In genomic region chr7:30472081-30472770, GRCh38 we compare ENCODE assay signal across 13 cellular contexts. TPM values are rescaled to one million over a fixed set of nuclear protein-coding genes. Genes with fewer than 3 reads are reported as not detected.
DNase-seq lines count a peak whose midpoint lies in the region; ATAC-seq and TF ChIP-seq lines count a peak whose summit lies in the region.
"Had no signal": no experiment of that assay in that cellular context is flagged by ENCODE, and none has a peak within 500 bp of the region (broad histone marks: within the 10 kb centered on the region; RNA-seq: fewer than 3 reads in every experiment).

No MANE protein-coding gene starts in this region.

- DNase-seq in activated naive CD8-positive, alpha-beta T cell treated with anti-CD3 and anti-CD28 coated beads for 36 hours, result no peak
- DNase-seq in brain microvascular endothelial cell, result no peak
- DNase-seq in tibial artery, result no peak
- no peak for DNase-seq in NOMO-1 treated with dmso at 0.1 percent for 144 hours (lab: John Stamatoyannopoulos, UW; ENCODE audit: unreplicated experiment)
- DNase-seq in posterior cingulate gyrus, result no peak
- DNase-seq: ACHN; activated CD4-positive, alpha-beta T cell treated with anti-CD3 and anti-CD28 coated beads, Interleukin-2, amount 50 U/mL, for 4 hours; effector memory CD4-positive, alpha-beta T cell; NCI-H1417 treated with DMSO at 0.1 percent for 48 hours had no signal

- H3K27ac Mint-ChIP-seq in activated naive CD8-positive, alpha-beta T cell, result peak overlapping the region; percentile 41
- H3K27ac Mint-ChIP-seq in activated naive CD8-positive, alpha-beta T cell treated with anti-CD3 and anti-CD28 coated beads for 36 hours, result no peak overlapping the region

- intact Hi-C loops in tibial artery (cut with DNase I; ENCODE audit: low total_unique reads) (no loop called here), posterior cingulate gyrus (cut with DNase I) (no loop called here)

- H3K9me3 Mint-ChIP-seq in activated naive CD8-positive, alpha-beta T cell (ENCODE audit: low read depth), result no peaks in the 10 kb centered on the region
- H3K9me3 Mint-ChIP-seq in activated naive CD8-positive, alpha-beta T cell treated with anti-CD3 and anti-CD28 coated beads for 36 hours, result no peaks in the 10 kb centered on the region

- peaks cover 32 to 51% of the 10 kb centered on the region in 2 donors for H3K4me1 ChIP-seq in muscle layer of duodenum (ENCODE audit: control insufficient read depth in 1 of 2, insufficient read depth in 2 of 2, low read length in 2 of 2)
- peaks cover 0 to 98% (median 60%) of the 10 kb centered on the region in 4 donors for H3K4me1 ChIP-seq in tibial artery

- H3K27me3 Mint-ChIP-seq in activated naive CD8-positive, alpha-beta T cell, result no peaks in the 10 kb centered on the region
- H3K27me3 Mint-ChIP-seq in activated naive CD8-positive, alpha-beta T cell treated with anti-CD3 and anti-CD28 coated beads for 36 hours, result no peaks in the 10 kb centered on the region

- H3K4me3 ChIP-seq in brain microvascular endothelial cell (ENCODE audit: low read depth, low read length) (no peak overlapping the region), muscle layer of duodenum (ENCODE audit: low read depth in 1 of 2, low read length in 2 of 2) (no peak overlapping the region), tibial artery (no peak overlapping the region)
- H3K4me3 ChIP-seq: SK-N-MC had no signal

- in situ Hi-C loops in brain microvascular endothelial cell (cut with HindIII; ENCODE audit: low pct_ligation_motif_present, low sequenced_read_pairs), result no loop called here

- H3K36me3 ChIP-seq in brain microvascular endothelial cell (replicated peaks) (no peaks in the 10 kb centered on the region), muscle layer of duodenum (ENCODE audit: control insufficient read depth in 1 of 2, insufficient read depth in 2 of 2, low read length in 2 of 2) (peaks cover 0 to 3% of the 10 kb centered on the region in 2 donors), tibial artery (no peaks in the 10 kb centered on the region)

- H3K36me3 Mint-ChIP-seq in activated naive CD8-positive, alpha-beta T cell, result peaks cover 3% of the 10 kb centered on the region
- peaks cover 22% of the 10 kb centered on the region for H3K36me3 Mint-ChIP-seq in activated naive CD8-positive, alpha-beta T cell treated with anti-CD3 and anti-CD28 coated beads for 36 hours

- peaks cover 87% of the 10 kb centered on the region for H3K4me1 Mint-ChIP-seq in activated naive CD8-positive, alpha-beta T cell (ENCODE audit: low read depth)
- H3K4me1 Mint-ChIP-seq in activated naive CD8-positive, alpha-beta T cell treated with anti-CD3 and anti-CD28 coated beads for 36 hours, result peaks cover 76% of the 10 kb centered on the region

- H3K27me3 ChIP-seq in brain microvascular endothelial cell (replicated peaks), result no peaks in the 10 kb centered on the region
- no peaks in the 10 kb centered on the region for H3K27me3 ChIP-seq in muscle layer of duodenum (ENCODE audit: low read depth, low read length)
- no peaks in the 10 kb centered on the region for H3K27me3 ChIP-seq in tibial artery

- H3K4me3 Mint-ChIP-seq in activated naive CD8-positive, alpha-beta T cell, result no peak overlapping the region
- no peak overlapping the region for H3K4me3 Mint-ChIP-seq in activated naive CD8-positive, alpha-beta T cell treated with anti-CD3 and anti-CD28 coated beads for 36 hours

- TF ChIP-seq CTCF in brain microvascular endothelial cell (IDR thresholded peaks at IDR 0.05; ENCODE audit: low read depth, low read length, missing control alignments) (no peak), tibial artery (IDR thresholded peaks at IDR 0.05) (no peak)

- H3K9me3 ChIP-seq in muscle layer of duodenum (ENCODE audit: control insufficient read depth in 1 of 2, low read length in 2 of 2), result no peaks in the 10 kb centered on the region
- H3K9me3 ChIP-seq in tibial artery, result no peaks in the 10 kb centered on the region

- H3K27ac ChIP-seq in brain microvascular endothelial cell, result peak overlapping the region; percentile 27
- H3K27ac ChIP-seq in muscle layer of duodenum (ENCODE audit: low read length), result peak overlapping the region; percentile 62
- peak overlapping the region; percentile 74 to 79 for H3K27ac ChIP-seq in tibial artery
- H3K27ac ChIP-seq: SK-N-MC had no signal

- ATAC-seq in GM18498 (IDR thresholded peaks at IDR 0.05; ENCODE audit: unreplicated experiment), result no peak

RNA-seq across cellular contexts. Expression of gene NOD1, which starts 6.4 kb away (rescaled TPM):
- 10 to 100 TPM; 12.6 to 12.8 TPM for total RNA-seq in activated naive CD8-positive, alpha-beta T cell treated with anti-CD3 and anti-CD28 coated beads for 36 hours

RNA-seq across cellular contexts. Expression of gene GGCT, which starts 32.4 kb away (rescaled TPM):
- 10 to 100 TPM; 91.4 to 93.3 TPM for total RNA-seq in activated naive CD8-positive, alpha-beta T cell treated with anti-CD3 and anti-CD28 coated beads for 36 hours
